In genomic region chr2:53994735-53995538, GRCh38 we compare ENCODE assay signal across 9 cellular contexts. TPM values are rescaled to one million over a fixed set of nuclear protein-coding genes. Genes with fewer than 3 reads are reported as not detected.
A peak's percentile ranks its signal among the peaks of the same experiment; 100 is the strongest.
DNase-seq lines count a peak whose midpoint lies in the region; ATAC-seq and TF ChIP-seq lines count a peak whose summit lies in the region.
"Had no signal": no experiment of that assay in that cellular context is flagged by ENCODE, and none has a peak within 500 bp of the region (broad histone marks: within the 10 kb centered on the region; RNA-seq: fewer than 3 reads in every experiment).

No MANE protein-coding gene starts in this region.

- peak; percentile 95 for ATAC-seq in HG03565 (IDR thresholded peaks at IDR 0.05; ENCODE audit: unreplicated experiment)
- ATAC-seq in GM18861 (IDR thresholded peaks at IDR 0.05; ENCODE audit: unreplicated experiment) = no peak
- ATAC-seq in foreskin keratinocyte = no peak

- in situ Hi-C loops in G401 (cut with HindIII; ENCODE audit: low sequenced_read_pairs) = no loop called here

- no peak for TF ChIP-seq CTCF in GM20000 (IDR thresholded peaks at IDR 0.05; ENCODE audit: extremely low read depth, missing control alignments)
- TF ChIP-seq CTCF in foreskin keratinocyte (conservative IDR thresholded peaks at IDR 0.05) = no peak

- peak overlapping the region; percentile 61 for H3K27ac ChIP-seq in effector memory CD4-positive, alpha-beta T cell (ENCODE audit: insufficient read depth, low read length, poor library complexity, severe bottlenecking)
- no peak overlapping the region for H3K27ac ChIP-seq in foreskin keratinocyte

- no peak overlapping the region for H3K4me3 ChIP-seq in effector memory CD4-positive, alpha-beta T cell (ENCODE audit: insufficient read depth, low read depth, low read length, poor library complexity, severe bottlenecking)

- no peaks in the 10 kb centered on the region for H3K27me3 ChIP-seq in effector memory CD4-positive, alpha-beta T cell (replicated peaks; ENCODE audit: control insufficient read depth, insufficient read depth, low read length, poor library complexity, severe bottlenecking)
- H3K27me3 ChIP-seq in foreskin keratinocyte = no peaks in the 10 kb centered on the region

- H3K9me3 ChIP-seq in effector memory CD4-positive, alpha-beta T cell (ENCODE audit: control insufficient read depth, low read length) = no peaks in the 10 kb centered on the region

- H3K4me1 ChIP-seq in effector memory CD4-positive, alpha-beta T cell (ENCODE audit: control insufficient read depth, insufficient read depth, low read length, poor library complexity, severe bottlenecking) = peaks cover 13% of the 10 kb centered on the region
- H3K4me1 ChIP-seq in foreskin keratinocyte = no peaks in the 10 kb centered on the region

- no peaks in the 10 kb centered on the region for H3K36me3 ChIP-seq in effector memory CD4-positive, alpha-beta T cell (ENCODE audit: control insufficient read depth, insufficient read depth, low read length)

- DNase-seq in GF-D8 (lab: John Stamatoyannopoulos, UW) (peak; percentile 72), GM20000 (ENCODE audit: low spot score) (peak; percentile 37), G401 (ENCODE audit: low spot score) (no peak), foreskin keratinocyte (no peak)
- no peak for DNase-seq in effector memory CD4-positive, alpha-beta T cell
- DNase-seq in activated effector memory CD4-positive, alpha-beta T cell treated with anti-CD3 and anti-CD28 coated beads, Interleukin-2, amount 50 U/mL, for 16 hours = no peak
- DNase-seq: glutamatergic neuron had no signal

RNA-seq across cellular contexts. Expression of gene PSME4, which starts 24.1 kb away (rescaled TPM):
- 14.6 and 24.3 TPM in 2 replicates for total RNA-seq in G401 (2014; rRNA removed; shearing (Covaris generic))
- total RNA-seq in foreskin keratinocyte = 74.4 and 76.2 TPM in 2 replicates
- polyA plus RNA-seq in foreskin keratinocyte = 47.3 and 51.8 TPM in 2 replicates

Comparison
In these comparisons a context has a peak if more than half of its experiments do, and no peak if none do; other contexts are left out.
1. DNase-seq: peak in GF-D8 (single experiment) and GM20000 (single experiment); none in effector memory CD4-positive, alpha-beta T cell (0 of 3), G401 (single experiment), activated effector memory CD4-positive, alpha-beta T cell treated with anti-CD3 and anti-CD28 coated beads, Interleukin-2, amount 50 U/mL, for 16 hours (single experiment) and foreskin keratinocyte (0 of 2).